Comparison of ENCODE assay signal across 15 cellular contexts in genomic region chr7:89312561-89312960, GRCh38.
A peak's percentile ranks its signal among the peaks of the same experiment; 100 is the strongest.
DNase-seq lines count a peak whose midpoint lies in the region; ATAC-seq and TF ChIP-seq lines count a peak whose summit lies in the region.
"Had no signal": no experiment of that assay in that cellular context is flagged by ENCODE, and none has a peak within 500 bp of the region (broad histone marks: within the 10 kb centered on the region; RNA-seq: fewer than 3 reads in every experiment).

No MANE protein-coding gene starts in this region.

- H3K27me3 ChIP-seq in mesendoderm (ENCODE audit: insufficient read depth, low read length, poor library complexity) (no peaks in the 10 kb centered on the region), prostate gland (replicated peaks; ENCODE audit: insufficient read depth) (no peaks in the 10 kb centered on the region)

- TF ChIP-seq CTCF in type B pancreatic cell (conservative IDR thresholded peaks at IDR 0.05) (no peak), prostate gland (IDR thresholded peaks at IDR 0.05) (no peak)

- H3K36me3 ChIP-seq in mesendoderm (ENCODE audit: control insufficient read depth, insufficient read depth, low read length) (no peaks in the 10 kb centered on the region), prostate gland (no peaks in the 10 kb centered on the region)

- H3K23ac ChIP-seq in mesendoderm (ENCODE audit: low read length) = no peak overlapping the region

- H3K9me3 Mint-ChIP-seq in type B pancreatic cell = no peaks in the 10 kb centered on the region

- intact Hi-C loops in prostate gland (cut with DNase I) = no loop called here

- H3K56ac ChIP-seq in mesendoderm (ENCODE audit: low read length) = no peak overlapping the region

- H3K27ac ChIP-seq in mesendoderm (ENCODE audit: low read depth, low read length) (no peak overlapping the region), prostate gland (no peak overlapping the region)
- H3K27ac ChIP-seq: 22Rv1 had no signal

- H3K9ac ChIP-seq in mesendoderm (ENCODE audit: low read length) = no peak overlapping the region

- H3K4me3 Mint-ChIP-seq in type B pancreatic cell (no peak overlapping the region), T-helper 17 cell (no peak overlapping the region)
- H3K4me3 Mint-ChIP-seq: CD14-positive monocyte; CD8-positive, alpha-beta T cell; HFFc6 had no signal

- DNase-seq in DMS79 (lab: John Stamatoyannopoulos, UW) (peak; percentile 2), DMS79 treated with DMSO at 0.1 percent for 48 hours (lab: John Stamatoyannopoulos, UW) (no peak), OCI-M1 (lab: John Stamatoyannopoulos, UW) (peak; percentile 7), mesendoderm (peak; percentile 71), type B pancreatic cell (ENCODE audit: extremely low spot score, unreplicated experiment) (no peak), T-helper 17 cell (no peak), NCI-H2227 treated with DMSO at 0.1 percent for 48 hours (lab: John Stamatoyannopoulos, UW) (no peak), prostate gland (ENCODE audit: low spot score) (no peak)
- DNase-seq: CD8-positive, alpha-beta T cell; COR-L47; HCEC 1CT; HFFc6 had no signal

- H3K79me2 ChIP-seq in mesendoderm (ENCODE audit: control insufficient read depth, insufficient read depth, low read length) = no peaks in the 10 kb centered on the region

- H3K27me3 Mint-ChIP-seq in type B pancreatic cell (no peaks in the 10 kb centered on the region), T-helper 17 cell (no peaks in the 10 kb centered on the region)

- no peak overlapping the region for H3K4me3 ChIP-seq in mesendoderm (ENCODE audit: low read length)
- H3K4me3 ChIP-seq in prostate gland = no peak overlapping the region

- H3K79me1 ChIP-seq in mesendoderm (ENCODE audit: low read length) = no peaks in the 10 kb centered on the region

- H3K9me3 ChIP-seq in T-helper 17 cell (ENCODE audit: control insufficient read depth, low read length, poor library complexity, severe bottlenecking) (no peaks in the 10 kb centered on the region), prostate gland (no peaks in the 10 kb centered on the region)

- H2BK120ac ChIP-seq in mesendoderm (ENCODE audit: low read depth, low read length) = no peak overlapping the region

- no peak overlapping the region for H3K4ac ChIP-seq in mesendoderm (ENCODE audit: low read depth, low read length)

- H2BK5ac ChIP-seq in mesendoderm (ENCODE audit: low read length) = no peak overlapping the region

- H3K36me3 Mint-ChIP-seq in type B pancreatic cell (no peaks in the 10 kb centered on the region), T-helper 17 cell (ENCODE audit: low read depth) (no peaks in the 10 kb centered on the region)
- H3K36me3 Mint-ChIP-seq: CD14-positive monocyte; CD8-positive, alpha-beta T cell had no signal

- no peak overlapping the region for H4K5ac ChIP-seq in mesendoderm (ENCODE audit: low read length)

- H2BK15ac ChIP-seq in mesendoderm (replicated peaks; ENCODE audit: low read depth) = no peak overlapping the region

- H3K4me1 ChIP-seq in mesendoderm (ENCODE audit: control insufficient read depth, low read depth, low read length) = no peaks in the 10 kb centered on the region
- H3K4me1 ChIP-seq in prostate gland (replicated peaks) = no peaks in the 10 kb centered on the region

- no peak for TF ChIP-seq POLR2A in prostate gland (IDR thresholded peaks at IDR 0.05)

- H4K8ac ChIP-seq in mesendoderm (ENCODE audit: low read depth, low read length) = no peak overlapping the region

- no peak overlapping the region for H3K4me2 ChIP-seq in mesendoderm (ENCODE audit: low read length)

- H3K4me1 Mint-ChIP-seq in type B pancreatic cell (ENCODE audit: unreplicated experiment) = peaks cover 5% of the 10 kb centered on the region
- no peaks in the 10 kb centered on the region for H3K4me1 Mint-ChIP-seq in T-helper 17 cell
- H3K4me1 Mint-ChIP-seq: CD14-positive monocyte had no signal

- no peak for ATAC-seq in T-helper 17 cell
- ATAC-seq: CD8-positive, alpha-beta T cell; HepG2 had no signal

- no peak overlapping the region for H2AK5ac ChIP-seq in mesendoderm (ENCODE audit: low read length)

- H3K27ac Mint-ChIP-seq in type B pancreatic cell (peak overlapping the region; percentile 57), T-helper 17 cell (no peak overlapping the region)
- H3K27ac Mint-ChIP-seq: CD14-positive monocyte; CD8-positive, alpha-beta T cell; HFFc6 had no signal

- no peak overlapping the region for H3K18ac ChIP-seq in mesendoderm (ENCODE audit: low read length)

Comparison
In these comparisons a context has a peak if more than half of its experiments do, and no peak if none do; other contexts are left out.
1. DNase-seq: peak in DMS79 (single experiment), OCI-M1 (single experiment) and mesendoderm (single experiment); none in DMS79 treated with DMSO at 0.1 percent for 48 hours (single experiment), type B pancreatic cell (single experiment), T-helper 17 cell (0 of 3), NCI-H2227 treated with DMSO at 0.1 percent for 48 hours (single experiment) and prostate gland (single experiment).